Comparison of ENCODE assay signal across 13 cellular contexts in the genomic region with DNA sequence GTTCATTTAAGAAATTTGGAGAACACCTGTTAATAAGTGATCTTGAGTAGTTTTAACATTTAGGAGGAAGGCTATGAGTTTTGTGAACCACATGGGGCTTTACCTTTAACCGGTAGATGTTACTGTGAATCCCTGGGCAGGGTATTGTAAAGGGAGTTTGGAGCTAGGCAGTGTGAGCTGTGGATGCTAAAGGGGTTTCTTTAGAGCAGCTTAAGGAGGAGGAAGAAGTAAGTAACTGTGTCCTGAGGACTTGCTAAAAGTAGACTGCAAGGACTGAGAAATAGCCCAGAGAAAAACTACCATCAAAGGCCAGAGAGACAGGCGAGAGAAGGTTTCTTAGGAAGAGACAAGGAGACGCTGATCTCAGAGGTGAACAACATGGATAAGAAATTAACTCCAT. TPM values are rescaled to one million over a fixed set of nuclear protein-coding genes. Genes with fewer than 3 reads are reported as not detected.
A peak's percentile ranks its signal among the peaks of the same experiment; 100 is the strongest.
DNase-seq lines count a peak whose midpoint lies in the region; ATAC-seq, FAIRE-seq and TF ChIP-seq lines count a peak whose summit lies in the region.
"Had no signal": no experiment of that assay in that cellular context is flagged by ENCODE, and none has a peak within 500 bp of the region (broad histone marks: within the 10 kb centered on the region; RNA-seq: fewer than 3 reads in every experiment).

No MANE protein-coding gene starts in this region.

- H3K4me1 ChIP-seq in lower lobe of right lung, result no peaks in the 10 kb centered on the region

- no peaks in the 10 kb centered on the region for H3K27me3 ChIP-seq in CD4-positive, alpha-beta T cell (ENCODE audit: control insufficient read depth, insufficient read depth, low read length)
- H3K27me3 ChIP-seq in lower lobe of right lung (ENCODE audit: low read depth), result no peaks in the 10 kb centered on the region

- H3K36me3 ChIP-seq in lower lobe of right lung, result no peaks in the 10 kb centered on the region

- ATAC-seq in CD4-positive, alpha-beta T cell (ENCODE audit: poor library complexity), result no peak
- no peak for ATAC-seq in T-helper 17 cell
- ATAC-seq in lower lobe of right lung, result no peak
- no peak for ATAC-seq in HG02642 (IDR thresholded peaks at IDR 0.05; ENCODE audit: poor library complexity, unreplicated experiment)

- H3K4me3 Mint-ChIP-seq in CD4-positive, alpha-beta T cell, result peak overlapping the region; percentile 100
- H3K4me3 Mint-ChIP-seq in T-helper 17 cell, result peak overlapping the region; percentile 98

- FAIRE-seq in GM18507 (lab: Jason Lieb, UNC) (peak; percentile 81), frontal cortex (lab: Jason Lieb, UNC) (no peak)

- TF ChIP-seq CTCF in CD4-positive, alpha-beta T cell (IDR thresholded peaks at IDR 0.05), result no peak
- no peak for TF ChIP-seq CTCF in lower lobe of right lung (IDR thresholded peaks at IDR 0.05)

- H3K27ac ChIP-seq in CD4-positive, alpha-beta T cell (ENCODE audit: low read depth, low read length), result peak overlapping the region; percentile 99
- H3K27ac ChIP-seq in lower lobe of right lung, result peak overlapping the region; percentile 43

- H3K27ac Mint-ChIP-seq in CD4-positive, alpha-beta T cell, result peak overlapping the region; percentile 99
- peak overlapping the region; percentile 99 for H3K27ac Mint-ChIP-seq in T-helper 17 cell

- peak overlapping the region; percentile 11 for H3K4me3 ChIP-seq in lower lobe of right lung

- no peaks in the 10 kb centered on the region for H3K9me3 Mint-ChIP-seq in CD4-positive, alpha-beta T cell

- H3K27me3 Mint-ChIP-seq in CD4-positive, alpha-beta T cell, result no peaks in the 10 kb centered on the region
- no peaks in the 10 kb centered on the region for H3K27me3 Mint-ChIP-seq in T-helper 17 cell

- DNase-seq in CD4-positive, alpha-beta T cell, result no peak
- no peak for DNase-seq in GM18507 (ENCODE audit: extremely low spot score, insufficient read length, low read depth)
- no peak for DNase-seq in T-helper 17 cell
- no peak for DNase-seq in lower lobe of right lung
- no peak for DNase-seq in HT-29 (ENCODE audit: low spot score)
- no peak for DNase-seq in MV-4-11 (lab: John Stamatoyannopoulos, UW)
- DNase-seq in frontal cortex (ENCODE audit: low spot score in 2 of 2), result no peak
- DNase-seq: foreskin fibroblast; NK-92 treated with Interleukin-12 subunit alpha and Interleukin-12 subunit beta, amount 100 ng/mL, for 24 hours; stimulated activated CD4-positive, alpha-beta T cell treated with anti-CD3 and anti-CD28 coated beads, Interleukin-4, amount 100 ng/mL, for 1 hour; stimulated activated naive CD4-positive, alpha-beta T cell had no signal

- POLR2A ChIA-PET in CD4-positive, alpha-beta T cell (lab: Charles Lee), result interaction anchor here (0.8 to 7.5 kb wide), 7 partner anchors 11 to 107 kb away, joined by 3 to 98 read pairs (median 8); no protein-coding TSS in a partner anchor

- CTCF ChIA-PET in CD4-positive, alpha-beta T cell (lab: Charles Lee), result interaction anchor here (0.6 to 1.1 kb wide), 4 partner anchors 12 to 115 kb away, joined by 3 to 6 read pairs (median 4); no protein-coding TSS in a partner anchor

- peaks cover 54% of the 10 kb centered on the region for H3K4me1 Mint-ChIP-seq in CD4-positive, alpha-beta T cell (ENCODE audit: low read depth)
- peaks cover 70% of the 10 kb centered on the region for H3K4me1 Mint-ChIP-seq in T-helper 17 cell

- H3K36me3 Mint-ChIP-seq in CD4-positive, alpha-beta T cell (ENCODE audit: low read depth), result peaks cover 95% of the 10 kb centered on the region
- peaks cover 25% of the 10 kb centered on the region for H3K36me3 Mint-ChIP-seq in T-helper 17 cell (ENCODE audit: low read depth)

- intact Hi-C loops in CD4-positive, alpha-beta T cell (cut with DNase I, micrococcal nuclease), result loop anchor here in 1 of 2 experiments (5.0 kb wide), 2 partner anchors 40 to 105 kb away; no protein-coding TSS in a partner anchor
- intact Hi-C loops in lower lobe of right lung (cut with DNase I), result no loop called here

- H3K9me3 ChIP-seq in CD4-positive, alpha-beta T cell (ENCODE audit: control insufficient read depth, low read length), result no peaks in the 10 kb centered on the region
- H3K9me3 ChIP-seq in T-helper 17 cell (ENCODE audit: control insufficient read depth, low read length, poor library complexity, severe bottlenecking), result peaks cover 4% of the 10 kb centered on the region
- H3K9me3 ChIP-seq in lower lobe of right lung, result no peaks in the 10 kb centered on the region

RNA-seq across cellular contexts. Expression of gene RHOH, which starts 5.6 kb away (rescaled TPM):
- total RNA-seq in CD4-positive, alpha-beta T cell, result 100 to 1,000 TPM; 302 to 317 TPM
- total RNA-seq in T-helper 17 cell (100 to 1,000 TPM; 439 to 459 TPM), lower lobe of right lung (9.2 TPM), frontal cortex (0.41 TPM)
- not detected in 2 replicates for total RNA-seq in HT-29 (2014; rRNA removed; shearing (Covaris generic))
- total RNA-seq: renal cortical epithelial cell had no signal

Comparison
In these comparisons a context has a peak if more than half of its experiments do, and no peak if none do; other contexts are left out.
1. RNA of gene RHOH, which starts 5.6 kb away (total RNA-seq): 439 to 459 TPM in T-helper 17 cell and 302 to 317 TPM in CD4-positive, alpha-beta T cell; 9.2 TPM in lower lobe of right lung (single experiment), 0.41 TPM in frontal cortex (single experiment) and not detected in HT-29; every median in the first group is over 10 times any median in the second.